ENCODE assay signal across 1 cellular context in the genomic region with DNA sequence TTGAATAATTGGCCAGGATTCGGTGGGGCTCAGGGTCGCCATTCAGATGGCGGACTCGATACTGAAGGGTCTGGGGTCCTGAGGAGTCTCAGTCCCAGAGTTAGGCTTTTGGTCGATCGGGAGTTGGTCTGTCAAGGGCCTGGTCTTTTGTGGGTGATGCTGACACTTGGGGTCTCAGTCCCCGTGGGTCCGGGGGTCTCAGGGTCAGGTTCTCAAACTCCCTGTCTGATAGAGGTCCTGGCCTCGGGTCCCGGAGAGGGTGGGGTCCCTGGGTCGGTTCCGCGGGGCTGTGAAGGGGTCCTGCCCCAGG.
TF ChIP-seq lines count a peak whose summit lies in the region.

No MANE protein-coding gene starts in this region.

TF ChIP-seq in GM23338, 12 proteins besides CTCF, POLR2A, EP300 and RAD21 (continued from another document):
- TF ChIP-seq, protein P1, sequence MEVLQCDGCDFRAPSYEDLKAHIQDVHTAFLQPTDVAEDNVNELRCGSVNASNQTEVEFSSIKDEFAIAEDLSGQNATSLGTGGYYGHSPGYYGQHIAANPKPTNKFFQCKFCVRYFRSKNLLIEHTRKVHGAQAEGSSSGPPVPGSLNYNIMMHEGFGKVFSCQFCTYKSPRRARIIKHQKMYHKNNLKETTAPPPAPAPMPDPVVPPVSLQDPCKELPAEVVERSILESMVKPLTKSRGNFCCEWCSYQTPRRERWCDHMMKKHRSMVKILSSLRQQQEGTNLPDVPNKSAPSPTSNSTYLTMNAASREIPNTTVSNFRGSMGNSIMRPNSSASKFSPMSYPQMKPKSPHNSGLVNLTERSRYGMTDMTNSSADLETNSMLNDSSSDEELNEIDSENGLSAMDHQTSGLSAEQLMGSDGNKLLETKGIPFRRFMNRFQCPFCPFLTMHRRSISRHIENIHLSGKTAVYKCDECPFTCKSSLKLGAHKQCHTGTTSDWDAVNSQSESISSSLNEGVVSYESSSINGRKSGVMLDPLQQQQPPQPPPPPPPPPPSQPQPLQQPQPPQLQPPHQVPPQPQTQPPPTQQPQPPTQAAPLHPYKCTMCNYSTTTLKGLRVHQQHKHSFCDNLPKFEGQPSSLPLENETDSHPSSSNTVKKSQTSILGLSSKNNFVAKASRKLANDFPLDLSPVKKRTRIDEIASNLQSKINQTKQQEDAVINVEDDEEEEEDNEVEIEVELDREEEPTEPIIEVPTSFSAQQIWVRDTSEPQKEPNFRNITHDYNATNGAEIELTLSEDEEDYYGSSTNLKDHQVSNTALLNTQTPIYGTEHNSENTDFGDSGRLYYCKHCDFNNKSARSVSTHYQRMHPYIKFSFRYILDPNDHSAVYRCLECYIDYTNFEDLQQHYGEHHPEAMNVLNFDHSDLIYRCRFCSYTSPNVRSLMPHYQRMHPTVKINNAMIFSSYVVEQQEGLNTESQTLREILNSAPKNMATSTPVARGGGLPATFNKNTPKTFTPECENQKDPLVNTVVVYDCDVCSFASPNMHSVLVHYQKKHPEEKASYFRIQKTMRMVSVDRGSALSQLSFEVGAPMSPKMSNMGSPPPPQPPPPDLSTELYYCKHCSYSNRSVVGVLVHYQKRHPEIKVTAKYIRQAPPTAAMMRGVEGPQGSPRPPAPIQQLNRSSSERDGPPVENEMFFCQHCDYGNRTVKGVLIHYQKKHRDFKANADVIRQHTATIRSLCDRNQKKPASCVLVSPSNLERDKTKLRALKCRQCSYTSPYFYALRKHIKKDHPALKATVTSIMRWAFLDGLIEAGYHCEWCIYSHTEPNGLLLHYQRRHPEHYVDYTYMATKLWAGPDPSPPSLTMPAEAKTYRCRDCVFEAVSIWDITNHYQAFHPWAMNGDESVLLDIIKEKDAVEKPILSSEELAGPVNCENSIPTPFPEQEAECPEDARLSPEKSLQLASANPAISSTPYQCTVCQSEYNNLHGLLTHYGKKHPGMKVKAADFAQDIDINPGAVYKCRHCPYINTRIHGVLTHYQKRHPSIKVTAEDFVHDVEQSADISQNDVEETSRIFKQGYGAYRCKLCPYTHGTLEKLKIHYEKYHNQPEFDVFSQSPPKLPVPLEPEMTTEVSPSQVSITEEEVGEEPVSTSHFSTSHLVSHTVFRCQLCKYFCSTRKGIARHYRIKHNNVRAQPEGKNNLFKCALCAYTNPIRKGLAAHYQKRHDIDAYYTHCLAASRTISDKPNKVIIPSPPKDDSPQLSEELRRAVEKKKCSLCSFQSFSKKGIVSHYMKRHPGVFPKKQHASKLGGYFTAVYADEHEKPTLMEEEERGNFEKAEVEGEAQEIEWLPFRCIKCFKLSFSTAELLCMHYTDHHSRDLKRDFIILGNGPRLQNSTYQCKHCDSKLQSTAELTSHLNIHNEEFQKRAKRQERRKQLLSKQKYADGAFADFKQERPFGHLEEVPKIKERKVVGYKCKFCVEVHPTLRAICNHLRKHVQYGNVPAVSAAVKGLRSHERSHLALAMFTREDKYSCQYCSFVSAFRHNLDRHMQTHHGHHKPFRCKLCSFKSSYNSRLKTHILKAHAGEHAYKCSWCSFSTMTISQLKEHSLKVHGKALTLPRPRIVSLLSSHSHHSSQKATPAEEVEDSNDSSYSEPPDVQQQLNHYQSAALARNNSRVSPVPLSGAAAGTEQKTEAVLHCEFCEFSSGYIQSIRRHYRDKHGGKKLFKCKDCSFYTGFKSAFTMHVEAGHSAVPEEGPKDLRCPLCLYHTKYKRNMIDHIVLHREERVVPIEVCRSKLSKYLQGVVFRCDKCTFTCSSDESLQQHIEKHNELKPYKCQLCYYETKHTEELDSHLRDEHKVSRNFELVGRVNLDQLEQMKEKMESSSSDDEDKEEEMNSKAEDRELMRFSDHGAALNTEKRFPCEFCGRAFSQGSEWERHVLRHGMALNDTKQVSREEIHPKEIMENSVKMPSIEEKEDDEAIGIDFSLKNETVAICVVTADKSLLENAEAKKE (CRISPR knock-in tag; IDR thresholded peaks at IDR 0.05): no peak
- TF ChIP-seq EZH2phosphoT487 (IDR thresholded peaks at IDR 0.05; ENCODE audit: unreplicated experiment) (no peak), ZNF331 (CRISPR knock-in tag; IDR thresholded peaks at IDR 0.05; ENCODE audit: low read depth) (no peak)
